In genomic region chr5:67416133-67416937, GRCh38 we compare ENCODE assay signal across 15 cellular contexts.
DNase-seq lines count a peak whose midpoint lies in the region; ATAC-seq lines count a peak whose summit lies in the region.
"Had no signal": no experiment of that assay in that cellular context is flagged by ENCODE, and none has a peak within 500 bp of the region (broad histone marks: within the 10 kb centered on the region; RNA-seq: fewer than 3 reads in every experiment).

No MANE protein-coding gene starts in this region.

- DNase-seq in activated CD4-positive, alpha-beta T cell treated with anti-CD3 and anti-CD28 coated beads for 36 hours = peak; percentile 20
- DNase-seq in activated CD4-positive, alpha-beta T cell treated with anti-CD3 and anti-CD28 coated beads, Interleukin-2, amount 50 U/mL, for 1 hour = no peak
- DNase-seq in activated CD8-positive, alpha-beta T cell treated with anti-CD3 and anti-CD28 coated beads, Interleukin-2, amount 10 ng/mL, durations not matched to agents 7 days and 5 days = no peak
- no peak for DNase-seq in sciatic nerve (ENCODE audit: low spot score)
- no peak for DNase-seq in C1 segment of cervical spinal cord (lab: John Stamatoyannopoulos, UW)
- DNase-seq in NCI-H2081 (lab: John Stamatoyannopoulos, UW) = no peak
- DNase-seq in NCI-H524 (lab: John Stamatoyannopoulos, UW) = no peak
- DNase-seq: 8988T; activated naive CD4-positive, alpha-beta T cell; OCI-M1; small intestine; SW 1271 had no signal

- POLR2A ChIA-PET in activated CD4-positive, alpha-beta T cell treated with anti-CD3 and anti-CD28 coated beads for 36 hours (lab: Charles Lee) = no interaction called here
- POLR2A ChIA-PET in activated CD8-positive, alpha-beta T cell treated with anti-CD3 and anti-CD28 coated beads, Interleukin-2, amount 10 ng/mL, durations not matched to agents 7 days and 5 days (lab: Charles Lee) = no interaction called here

- H3K27me3 Mint-ChIP-seq in activated CD4-positive, alpha-beta T cell treated with anti-CD3 and anti-CD28 coated beads for 36 hours = no peaks in the 10 kb centered on the region
- no peaks in the 10 kb centered on the region for H3K27me3 Mint-ChIP-seq in activated CD8-positive, alpha-beta T cell treated with anti-CD3 and anti-CD28 coated beads, Interleukin-2, amount 10 ng/mL, durations not matched to agents 7 days and 5 days (ENCODE audit: low read depth)

- peaks cover 14% of the 10 kb centered on the region for H3K4me1 Mint-ChIP-seq in activated CD4-positive, alpha-beta T cell treated with anti-CD3 and anti-CD28 coated beads for 36 hours
- peaks cover 10% of the 10 kb centered on the region for H3K4me1 Mint-ChIP-seq in activated CD8-positive, alpha-beta T cell treated with anti-CD3 and anti-CD28 coated beads, Interleukin-2, amount 10 ng/mL, durations not matched to agents 7 days and 5 days (ENCODE audit: low read depth)

- no peak overlapping the region for H3K27ac Mint-ChIP-seq in activated CD4-positive, alpha-beta T cell treated with anti-CD3 and anti-CD28 coated beads for 36 hours
- no peak overlapping the region for H3K27ac Mint-ChIP-seq in activated CD8-positive, alpha-beta T cell treated with anti-CD3 and anti-CD28 coated beads, Interleukin-2, amount 10 ng/mL, durations not matched to agents 7 days and 5 days

- no peaks in the 10 kb centered on the region for H3K9me3 Mint-ChIP-seq in activated CD4-positive, alpha-beta T cell treated with anti-CD3 and anti-CD28 coated beads for 36 hours (ENCODE audit: low read depth)
- H3K9me3 Mint-ChIP-seq in activated CD8-positive, alpha-beta T cell treated with anti-CD3 and anti-CD28 coated beads, Interleukin-2, amount 10 ng/mL, durations not matched to agents 7 days and 5 days (ENCODE audit: insufficient read depth) = peaks cover 3% of the 10 kb centered on the region

- no peak overlapping the region for H3K4me3 Mint-ChIP-seq in activated CD4-positive, alpha-beta T cell treated with anti-CD3 and anti-CD28 coated beads for 36 hours
- no peak overlapping the region for H3K4me3 Mint-ChIP-seq in activated CD8-positive, alpha-beta T cell treated with anti-CD3 and anti-CD28 coated beads, Interleukin-2, amount 10 ng/mL, durations not matched to agents 7 days and 5 days

- peak; percentile 61 for ATAC-seq in activated CD4-positive, alpha-beta T cell treated with anti-CD3 and anti-CD28 coated beads for 36 hours
- peak; percentile 73 for ATAC-seq in HG02885 (IDR thresholded peaks at IDR 0.05; ENCODE audit: poor library complexity, unreplicated experiment)
- peak; percentile 33 for ATAC-seq in activated CD8-positive, alpha-beta T cell treated with anti-CD3 and anti-CD28 coated beads, Interleukin-2, amount 10 ng/mL, durations not matched to agents 7 days and 5 days
- peak; percentile 42 for ATAC-seq in sciatic nerve
- ATAC-seq: esophagus mucosa, HCT116 had no signal

- no peaks in the 10 kb centered on the region for H3K36me3 Mint-ChIP-seq in activated CD4-positive, alpha-beta T cell treated with anti-CD3 and anti-CD28 coated beads for 36 hours (ENCODE audit: low read depth)
- H3K36me3 Mint-ChIP-seq in activated CD8-positive, alpha-beta T cell treated with anti-CD3 and anti-CD28 coated beads, Interleukin-2, amount 10 ng/mL, durations not matched to agents 7 days and 5 days (ENCODE audit: low read depth) = no peaks in the 10 kb centered on the region

- CTCF ChIA-PET in activated CD4-positive, alpha-beta T cell treated with anti-CD3 and anti-CD28 coated beads for 36 hours (lab: Charles Lee) = interaction anchor here (0.6 kb wide), 1 partner anchor 36 kb away, joined by 3 read pairs; no protein-coding TSS in a partner anchor
- CTCF ChIA-PET in activated CD8-positive, alpha-beta T cell treated with anti-CD3 and anti-CD28 coated beads, Interleukin-2, amount 10 ng/mL, durations not matched to agents 7 days and 5 days (lab: Charles Lee) = no interaction called here

- intact Hi-C loops in activated CD4-positive, alpha-beta T cell treated with anti-CD3 and anti-CD28 coated beads for 36 hours (cut with DNase I, micrococcal nuclease) = no loop called here
- intact Hi-C loops in sciatic nerve (cut with DNase I) = no loop called here
